ENCODE assay signal across 1 cellular context in the genomic region with DNA sequence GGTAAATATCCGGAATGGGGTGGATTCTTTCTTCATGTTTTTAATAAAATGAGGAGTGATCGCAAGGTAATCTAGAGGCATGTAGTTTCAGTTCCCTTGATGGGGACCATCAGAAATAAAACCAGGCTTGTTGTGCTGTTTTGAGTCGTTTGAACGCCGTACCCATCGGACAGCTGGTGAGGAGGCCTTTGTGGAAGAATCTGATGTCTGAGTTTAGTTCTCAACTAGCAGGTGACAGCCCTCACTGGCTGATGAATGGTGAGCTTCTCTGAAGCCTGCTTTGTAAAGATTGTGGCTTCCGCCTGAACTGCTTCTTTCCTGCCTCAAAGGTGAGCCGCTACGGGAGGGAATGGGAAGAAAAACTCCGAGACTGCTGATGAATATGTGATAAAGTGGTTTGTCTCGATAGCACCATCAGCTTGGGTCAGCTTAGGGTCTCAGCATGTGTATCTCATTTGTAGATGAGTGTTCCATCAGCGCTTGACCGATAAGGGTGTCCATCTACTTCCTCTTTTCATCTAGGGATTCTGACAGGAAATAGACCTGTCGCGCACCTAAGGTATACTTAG.
TF ChIP-seq lines count a peak whose summit lies in the region.

No MANE protein-coding gene starts in this region.

TF ChIP-seq in K562, 482 proteins besides CTCF, POLR2A, EP300 and RAD21 (continued from another document and continues in another):
- TF ChIP-seq, protein P1, sequence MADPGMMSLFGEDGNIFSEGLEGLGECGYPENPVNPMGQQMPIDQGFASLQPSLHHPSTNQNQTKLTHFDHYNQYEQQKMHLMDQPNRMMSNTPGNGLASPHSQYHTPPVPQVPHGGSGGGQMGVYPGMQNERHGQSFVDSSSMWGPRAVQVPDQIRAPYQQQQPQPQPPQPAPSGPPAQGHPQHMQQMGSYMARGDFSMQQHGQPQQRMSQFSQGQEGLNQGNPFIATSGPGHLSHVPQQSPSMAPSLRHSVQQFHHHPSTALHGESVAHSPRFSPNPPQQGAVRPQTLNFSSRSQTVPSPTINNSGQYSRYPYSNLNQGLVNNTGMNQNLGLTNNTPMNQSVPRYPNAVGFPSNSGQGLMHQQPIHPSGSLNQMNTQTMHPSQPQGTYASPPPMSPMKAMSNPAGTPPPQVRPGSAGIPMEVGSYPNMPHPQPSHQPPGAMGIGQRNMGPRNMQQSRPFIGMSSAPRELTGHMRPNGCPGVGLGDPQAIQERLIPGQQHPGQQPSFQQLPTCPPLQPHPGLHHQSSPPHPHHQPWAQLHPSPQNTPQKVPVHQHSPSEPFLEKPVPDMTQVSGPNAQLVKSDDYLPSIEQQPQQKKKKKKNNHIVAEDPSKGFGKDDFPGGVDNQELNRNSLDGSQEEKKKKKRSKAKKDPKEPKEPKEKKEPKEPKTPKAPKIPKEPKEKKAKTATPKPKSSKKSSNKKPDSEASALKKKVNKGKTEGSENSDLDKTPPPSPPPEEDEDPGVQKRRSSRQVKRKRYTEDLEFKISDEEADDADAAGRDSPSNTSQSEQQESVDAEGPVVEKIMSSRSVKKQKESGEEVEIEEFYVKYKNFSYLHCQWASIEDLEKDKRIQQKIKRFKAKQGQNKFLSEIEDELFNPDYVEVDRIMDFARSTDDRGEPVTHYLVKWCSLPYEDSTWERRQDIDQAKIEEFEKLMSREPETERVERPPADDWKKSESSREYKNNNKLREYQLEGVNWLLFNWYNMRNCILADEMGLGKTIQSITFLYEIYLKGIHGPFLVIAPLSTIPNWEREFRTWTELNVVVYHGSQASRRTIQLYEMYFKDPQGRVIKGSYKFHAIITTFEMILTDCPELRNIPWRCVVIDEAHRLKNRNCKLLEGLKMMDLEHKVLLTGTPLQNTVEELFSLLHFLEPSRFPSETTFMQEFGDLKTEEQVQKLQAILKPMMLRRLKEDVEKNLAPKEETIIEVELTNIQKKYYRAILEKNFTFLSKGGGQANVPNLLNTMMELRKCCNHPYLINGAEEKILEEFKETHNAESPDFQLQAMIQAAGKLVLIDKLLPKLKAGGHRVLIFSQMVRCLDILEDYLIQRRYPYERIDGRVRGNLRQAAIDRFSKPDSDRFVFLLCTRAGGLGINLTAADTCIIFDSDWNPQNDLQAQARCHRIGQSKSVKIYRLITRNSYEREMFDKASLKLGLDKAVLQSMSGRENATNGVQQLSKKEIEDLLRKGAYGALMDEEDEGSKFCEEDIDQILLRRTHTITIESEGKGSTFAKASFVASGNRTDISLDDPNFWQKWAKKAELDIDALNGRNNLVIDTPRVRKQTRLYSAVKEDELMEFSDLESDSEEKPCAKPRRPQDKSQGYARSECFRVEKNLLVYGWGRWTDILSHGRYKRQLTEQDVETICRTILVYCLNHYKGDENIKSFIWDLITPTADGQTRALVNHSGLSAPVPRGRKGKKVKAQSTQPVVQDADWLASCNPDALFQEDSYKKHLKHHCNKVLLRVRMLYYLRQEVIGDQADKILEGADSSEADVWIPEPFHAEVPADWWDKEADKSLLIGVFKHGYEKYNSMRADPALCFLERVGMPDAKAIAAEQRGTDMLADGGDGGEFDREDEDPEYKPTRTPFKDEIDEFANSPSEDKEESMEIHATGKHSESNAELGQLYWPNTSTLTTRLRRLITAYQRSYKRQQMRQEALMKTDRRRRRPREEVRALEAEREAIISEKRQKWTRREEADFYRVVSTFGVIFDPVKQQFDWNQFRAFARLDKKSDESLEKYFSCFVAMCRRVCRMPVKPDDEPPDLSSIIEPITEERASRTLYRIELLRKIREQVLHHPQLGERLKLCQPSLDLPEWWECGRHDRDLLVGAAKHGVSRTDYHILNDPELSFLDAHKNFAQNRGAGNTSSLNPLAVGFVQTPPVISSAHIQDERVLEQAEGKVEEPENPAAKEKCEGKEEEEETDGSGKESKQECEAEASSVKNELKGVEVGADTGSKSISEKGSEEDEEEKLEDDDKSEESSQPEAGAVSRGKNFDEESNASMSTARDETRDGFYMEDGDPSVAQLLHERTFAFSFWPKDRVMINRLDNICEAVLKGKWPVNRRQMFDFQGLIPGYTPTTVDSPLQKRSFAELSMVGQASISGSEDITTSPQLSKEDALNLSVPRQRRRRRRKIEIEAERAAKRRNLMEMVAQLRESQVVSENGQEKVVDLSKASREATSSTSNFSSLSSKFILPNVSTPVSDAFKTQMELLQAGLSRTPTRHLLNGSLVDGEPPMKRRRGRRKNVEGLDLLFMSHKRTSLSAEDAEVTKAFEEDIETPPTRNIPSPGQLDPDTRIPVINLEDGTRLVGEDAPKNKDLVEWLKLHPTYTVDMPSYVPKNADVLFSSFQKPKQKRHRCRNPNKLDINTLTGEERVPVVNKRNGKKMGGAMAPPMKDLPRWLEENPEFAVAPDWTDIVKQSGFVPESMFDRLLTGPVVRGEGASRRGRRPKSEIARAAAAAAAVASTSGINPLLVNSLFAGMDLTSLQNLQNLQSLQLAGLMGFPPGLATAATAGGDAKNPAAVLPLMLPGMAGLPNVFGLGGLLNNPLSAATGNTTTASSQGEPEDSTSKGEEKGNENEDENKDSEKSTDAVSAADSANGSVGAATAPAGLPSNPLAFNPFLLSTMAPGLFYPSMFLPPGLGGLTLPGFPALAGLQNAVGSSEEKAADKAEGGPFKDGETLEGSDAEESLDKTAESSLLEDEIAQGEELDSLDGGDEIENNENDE (IDR thresholded peaks at IDR 0.05; ENCODE audit: low read depth, low read length), result no peak
- TF ChIP-seq E2F4 (CRISPR knock-in tag; IDR thresholded peaks at IDR 0.05; ENCODE audit: low read depth) (no peak), PRMT5 (CRISPR knock-in tag; IDR thresholded peaks at IDR 0.05) (no peak), ZNF165 (CRISPR knock-in tag; IDR thresholded peaks at IDR 0.05; ENCODE audit: borderline replicate concordance) (no peak), EWSR1 (IDR thresholded peaks at IDR 0.05; ENCODE audit: borderline replicate concordance, low read depth, partially characterized antibody) (no peak), NELFE (IDR thresholded peaks at IDR 0.05; ENCODE audit: insufficient read depth, insufficient read length) (no peak), ESRRA (IDR thresholded peaks at IDR 0.05; ENCODE audit: borderline replicate concordance, low read depth) (no peak), XRCC3 (IDR thresholded peaks at IDR 0.05) (no peak), XRCC4 (IDR thresholded peaks at IDR 0.05; ENCODE audit: extremely low read depth, insufficient read depth, insufficient read length) (no peak), GTF2E2 (tag; IDR thresholded peaks at IDR 0.05) (no peak), ARID3A (IDR thresholded peaks at IDR 0.05; ENCODE audit: borderline replicate concordance, low read depth, low read length) (no peak), MIER1 (IDR thresholded peaks at IDR 0.05; ENCODE audit: low read depth) (0 out of 2 replicates have a peak, but pooled peaks have one; percentile 7), FOXJ2 (tag; IDR thresholded peaks at IDR 0.05) (0 out of 2 replicates have a peak, but pooled peaks have one; percentile 14), NR1H2 (CRISPR knock-in tag; IDR thresholded peaks at IDR 0.05) (no peak), SLC30A9 (CRISPR knock-in tag; IDR thresholded peaks at IDR 0.05) (no peak), GATAD2B (IDR thresholded peaks at IDR 0.05; ENCODE audit: borderline replicate concordance) (no peak), JUNB (CRISPR knock-in tag; conservative IDR thresholded peaks at IDR 0.05) (no peak), ASH1L (IDR thresholded peaks at IDR 0.05; ENCODE audit: borderline replicate concordance, low read depth, partially characterized antibody) (no peak), ZNF41 (CRISPR knock-in tag; conservative IDR thresholded peaks at IDR 0.05) (no peak), TAF7 (tag; IDR thresholded peaks at IDR 0.05) (no peak)
- TF ChIP-seq, protein P2, sequence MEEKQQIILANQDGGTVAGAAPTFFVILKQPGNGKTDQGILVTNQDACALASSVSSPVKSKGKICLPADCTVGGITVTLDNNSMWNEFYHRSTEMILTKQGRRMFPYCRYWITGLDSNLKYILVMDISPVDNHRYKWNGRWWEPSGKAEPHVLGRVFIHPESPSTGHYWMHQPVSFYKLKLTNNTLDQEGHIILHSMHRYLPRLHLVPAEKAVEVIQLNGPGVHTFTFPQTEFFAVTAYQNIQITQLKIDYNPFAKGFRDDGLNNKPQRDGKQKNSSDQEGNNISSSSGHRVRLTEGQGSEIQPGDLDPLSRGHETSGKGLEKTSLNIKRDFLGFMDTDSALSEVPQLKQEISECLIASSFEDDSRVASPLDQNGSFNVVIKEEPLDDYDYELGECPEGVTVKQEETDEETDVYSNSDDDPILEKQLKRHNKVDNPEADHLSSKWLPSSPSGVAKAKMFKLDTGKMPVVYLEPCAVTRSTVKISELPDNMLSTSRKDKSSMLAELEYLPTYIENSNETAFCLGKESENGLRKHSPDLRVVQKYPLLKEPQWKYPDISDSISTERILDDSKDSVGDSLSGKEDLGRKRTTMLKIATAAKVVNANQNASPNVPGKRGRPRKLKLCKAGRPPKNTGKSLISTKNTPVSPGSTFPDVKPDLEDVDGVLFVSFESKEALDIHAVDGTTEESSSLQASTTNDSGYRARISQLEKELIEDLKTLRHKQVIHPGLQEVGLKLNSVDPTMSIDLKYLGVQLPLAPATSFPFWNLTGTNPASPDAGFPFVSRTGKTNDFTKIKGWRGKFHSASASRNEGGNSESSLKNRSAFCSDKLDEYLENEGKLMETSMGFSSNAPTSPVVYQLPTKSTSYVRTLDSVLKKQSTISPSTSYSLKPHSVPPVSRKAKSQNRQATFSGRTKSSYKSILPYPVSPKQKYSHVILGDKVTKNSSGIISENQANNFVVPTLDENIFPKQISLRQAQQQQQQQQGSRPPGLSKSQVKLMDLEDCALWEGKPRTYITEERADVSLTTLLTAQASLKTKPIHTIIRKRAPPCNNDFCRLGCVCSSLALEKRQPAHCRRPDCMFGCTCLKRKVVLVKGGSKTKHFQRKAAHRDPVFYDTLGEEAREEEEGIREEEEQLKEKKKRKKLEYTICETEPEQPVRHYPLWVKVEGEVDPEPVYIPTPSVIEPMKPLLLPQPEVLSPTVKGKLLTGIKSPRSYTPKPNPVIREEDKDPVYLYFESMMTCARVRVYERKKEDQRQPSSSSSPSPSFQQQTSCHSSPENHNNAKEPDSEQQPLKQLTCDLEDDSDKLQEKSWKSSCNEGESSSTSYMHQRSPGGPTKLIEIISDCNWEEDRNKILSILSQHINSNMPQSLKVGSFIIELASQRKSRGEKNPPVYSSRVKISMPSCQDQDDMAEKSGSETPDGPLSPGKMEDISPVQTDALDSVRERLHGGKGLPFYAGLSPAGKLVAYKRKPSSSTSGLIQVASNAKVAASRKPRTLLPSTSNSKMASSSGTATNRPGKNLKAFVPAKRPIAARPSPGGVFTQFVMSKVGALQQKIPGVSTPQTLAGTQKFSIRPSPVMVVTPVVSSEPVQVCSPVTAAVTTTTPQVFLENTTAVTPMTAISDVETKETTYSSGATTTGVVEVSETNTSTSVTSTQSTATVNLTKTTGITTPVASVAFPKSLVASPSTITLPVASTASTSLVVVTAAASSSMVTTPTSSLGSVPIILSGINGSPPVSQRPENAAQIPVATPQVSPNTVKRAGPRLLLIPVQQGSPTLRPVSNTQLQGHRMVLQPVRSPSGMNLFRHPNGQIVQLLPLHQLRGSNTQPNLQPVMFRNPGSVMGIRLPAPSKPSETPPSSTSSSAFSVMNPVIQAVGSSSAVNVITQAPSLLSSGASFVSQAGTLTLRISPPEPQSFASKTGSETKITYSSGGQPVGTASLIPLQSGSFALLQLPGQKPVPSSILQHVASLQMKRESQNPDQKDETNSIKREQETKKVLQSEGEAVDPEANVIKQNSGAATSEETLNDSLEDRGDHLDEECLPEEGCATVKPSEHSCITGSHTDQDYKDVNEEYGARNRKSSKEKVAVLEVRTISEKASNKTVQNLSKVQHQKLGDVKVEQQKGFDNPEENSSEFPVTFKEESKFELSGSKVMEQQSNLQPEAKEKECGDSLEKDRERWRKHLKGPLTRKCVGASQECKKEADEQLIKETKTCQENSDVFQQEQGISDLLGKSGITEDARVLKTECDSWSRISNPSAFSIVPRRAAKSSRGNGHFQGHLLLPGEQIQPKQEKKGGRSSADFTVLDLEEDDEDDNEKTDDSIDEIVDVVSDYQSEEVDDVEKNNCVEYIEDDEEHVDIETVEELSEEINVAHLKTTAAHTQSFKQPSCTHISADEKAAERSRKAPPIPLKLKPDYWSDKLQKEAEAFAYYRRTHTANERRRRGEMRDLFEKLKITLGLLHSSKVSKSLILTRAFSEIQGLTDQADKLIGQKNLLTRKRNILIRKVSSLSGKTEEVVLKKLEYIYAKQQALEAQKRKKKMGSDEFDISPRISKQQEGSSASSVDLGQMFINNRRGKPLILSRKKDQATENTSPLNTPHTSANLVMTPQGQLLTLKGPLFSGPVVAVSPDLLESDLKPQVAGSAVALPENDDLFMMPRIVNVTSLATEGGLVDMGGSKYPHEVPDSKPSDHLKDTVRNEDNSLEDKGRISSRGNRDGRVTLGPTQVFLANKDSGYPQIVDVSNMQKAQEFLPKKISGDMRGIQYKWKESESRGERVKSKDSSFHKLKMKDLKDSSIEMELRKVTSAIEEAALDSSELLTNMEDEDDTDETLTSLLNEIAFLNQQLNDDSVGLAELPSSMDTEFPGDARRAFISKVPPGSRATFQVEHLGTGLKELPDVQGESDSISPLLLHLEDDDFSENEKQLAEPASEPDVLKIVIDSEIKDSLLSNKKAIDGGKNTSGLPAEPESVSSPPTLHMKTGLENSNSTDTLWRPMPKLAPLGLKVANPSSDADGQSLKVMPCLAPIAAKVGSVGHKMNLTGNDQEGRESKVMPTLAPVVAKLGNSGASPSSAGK (IDR thresholded peaks at IDR 0.05), result no peak
- TF ChIP-seq, protein P3, sequence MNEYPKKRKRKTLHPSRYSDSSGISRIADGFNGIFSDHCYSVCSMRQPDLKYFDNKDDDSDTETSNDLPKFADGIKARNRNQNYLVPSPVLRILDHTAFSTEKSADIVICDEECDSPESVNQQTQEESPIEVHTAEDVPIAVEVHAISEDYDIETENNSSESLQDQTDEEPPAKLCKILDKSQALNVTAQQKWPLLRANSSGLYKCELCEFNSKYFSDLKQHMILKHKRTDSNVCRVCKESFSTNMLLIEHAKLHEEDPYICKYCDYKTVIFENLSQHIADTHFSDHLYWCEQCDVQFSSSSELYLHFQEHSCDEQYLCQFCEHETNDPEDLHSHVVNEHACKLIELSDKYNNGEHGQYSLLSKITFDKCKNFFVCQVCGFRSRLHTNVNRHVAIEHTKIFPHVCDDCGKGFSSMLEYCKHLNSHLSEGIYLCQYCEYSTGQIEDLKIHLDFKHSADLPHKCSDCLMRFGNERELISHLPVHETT (CRISPR knock-in tag; conservative IDR thresholded peaks at IDR 0.05 in 1 of 2, IDR thresholded peaks at IDR 0.05 in 1 of 2), result no peak
